ENCODE assay signal across 8 cellular contexts in genomic region chr4:139978692-139979091, GRCh38.
DNase-seq lines count a peak whose midpoint lies in the region; ATAC-seq and TF ChIP-seq lines count a peak whose summit lies in the region.

No MANE protein-coding gene starts in this region.

- no peak for TF ChIP-seq CTCF in coronary artery (IDR thresholded peaks at IDR 0.05)

- H3K4me3 ChIP-seq in coronary artery: no peak overlapping the region

- DNase-seq in DMS53 (lab: John Stamatoyannopoulos, UW) (peak; percentile 29), UCSD-AML1 (lab: John Stamatoyannopoulos, UW; ENCODE audit: unreplicated experiment) (peak; percentile 33), coronary artery (ENCODE audit: low spot score) (no peak), NCI-H1105 (lab: John Stamatoyannopoulos, UW) (no peak), hypothalamus (lab: John Stamatoyannopoulos, UW) (no peak), dedifferentiated amniotic fluid mesenchymal stem cell (ENCODE audit: extremely low spot score) (no peak)

- ATAC-seq in GM19035 (IDR thresholded peaks at IDR 0.05; ENCODE audit: unreplicated experiment): peak; percentile 92
- ATAC-seq in HG03097 (IDR thresholded peaks at IDR 0.05; ENCODE audit: low FRiP score, unreplicated experiment): peak; percentile 97

- H3K27ac ChIP-seq in coronary artery: no peak overlapping the region

Comparison
In these comparisons a context has a peak if more than half of its experiments do, and no peak if none do; other contexts are left out.
1. DNase-seq: peak in DMS53 (single experiment) and UCSD-AML1 (single experiment); none in coronary artery (single experiment), NCI-H1105 (single experiment), hypothalamus (0 of 51) and dedifferentiated amniotic fluid mesenchymal stem cell (single experiment).